14 cellular contexts compared by ENCODE assay signal in genomic region chr12:70535896-70536374, GRCh38.
DNase-seq lines count a peak whose midpoint lies in the region; ATAC-seq, FAIRE-seq and TF ChIP-seq lines count a peak whose summit lies in the region.
"Had no signal": no experiment of that assay in that cellular context is flagged by ENCODE, and none has a peak within 500 bp of the region (broad histone marks: within the 10 kb centered on the region; RNA-seq: fewer than 3 reads in every experiment).

No MANE protein-coding gene starts in this region.

- H3K4me1 Mint-ChIP-seq in CD4-positive, alpha-beta memory T cell, result no peaks in the 10 kb centered on the region

- H3K36me3 ChIP-seq in body of pancreas (replicated peaks in 1 of 2; ENCODE audit: insufficient read depth in 1 of 2, low read depth in 2 of 2) (no peaks in the 10 kb centered on the region), psoas muscle (ENCODE audit: insufficient read depth in 1 of 2, low read depth in 1 of 2) (no peaks in the 10 kb centered on the region)
- H3K36me3 ChIP-seq in CD4-positive, alpha-beta memory T cell (ENCODE audit: insufficient read depth, low read length), result no peaks in the 10 kb centered on the region
- H3K36me3 ChIP-seq: left lung, vagina had no signal

- H3K27ac Mint-ChIP-seq in CD4-positive, alpha-beta memory T cell, result no peak overlapping the region
- H3K27ac Mint-ChIP-seq: activated CD4-positive, alpha-beta memory T cell treated with anti-CD3 and anti-CD28 coated beads for 36 hours had no signal

- no peaks in the 10 kb centered on the region for H3K9me3 ChIP-seq in body of pancreas
- no peaks in the 10 kb centered on the region for H3K9me3 ChIP-seq in psoas muscle
- no peaks in the 10 kb centered on the region for H3K9me3 ChIP-seq in CD4-positive, alpha-beta memory T cell (ENCODE audit: control insufficient read depth in 1 of 2, low read length in 2 of 2)
- H3K9me3 ChIP-seq: left lung, vagina had no signal

- ATAC-seq in body of pancreas, result peak; percentile 60
- peak in 3 of 4 donors; percentile 34 to 48 (median 47) for ATAC-seq in psoas muscle
- ATAC-seq: left lung had no signal

- H3K27me3 ChIP-seq in body of pancreas, result no peaks in the 10 kb centered on the region
- no peaks in the 10 kb centered on the region for H3K27me3 ChIP-seq in psoas muscle (ENCODE audit: insufficient read depth in 3 of 3, low read length in 2 of 3)
- H3K27me3 ChIP-seq in CD4-positive, alpha-beta memory T cell (ENCODE audit: insufficient read depth, low read length), result no peaks in the 10 kb centered on the region
- H3K27me3 ChIP-seq: left lung, vagina had no signal

- no peak for TF ChIP-seq POLR2A in body of pancreas (IDR thresholded peaks at IDR 0.05)

- no peak overlapping the region for H3K4me3 ChIP-seq in body of pancreas
- no peak overlapping the region for H3K4me3 ChIP-seq in psoas muscle
- no peak overlapping the region for H3K4me3 ChIP-seq in CD4-positive, alpha-beta memory T cell (ENCODE audit: low read length in 2 of 2)
- H3K4me3 ChIP-seq: left lung, vagina had no signal

- no peak for TF ChIP-seq CTCF in body of pancreas (IDR thresholded peaks at IDR 0.05)
- TF ChIP-seq CTCF in psoas muscle (IDR thresholded peaks at IDR 0.05), result no peak

- peaks cover 1 to 2% of the 10 kb centered on the region in 2 donors for H3K27me3 Mint-ChIP-seq in CD4-positive, alpha-beta memory T cell
- H3K27me3 Mint-ChIP-seq: activated CD4-positive, alpha-beta memory T cell treated with anti-CD3 and anti-CD28 coated beads for 36 hours had no signal

- CTCF ChIA-PET in CD4-positive, alpha-beta memory T cell (lab: Charles Lee; ENCODE audit: partially characterized antibody), result no interaction called here

- POLR2A ChIA-PET in CD4-positive, alpha-beta memory T cell (lab: Charles Lee; ENCODE audit: partially characterized antibody), result no interaction called here

- intact Hi-C loops in body of pancreas (cut with DNase I), result no loop called here
- intact Hi-C loops in psoas muscle (cut with DNase I), result no loop called here
- intact Hi-C loops in CD4-positive, alpha-beta memory T cell (cut with micrococcal nuclease), result no loop called here

- no peak for FAIRE-seq in RCC 7860 (lab: Jason Lieb, UNC)
- FAIRE-seq in GM19239 (lab: Jason Lieb, UNC), result no peak
- FAIRE-seq: colon had no signal

- H3K4me1 ChIP-seq in body of pancreas, result no peaks in the 10 kb centered on the region
- H3K4me1 ChIP-seq in psoas muscle, result no peaks in the 10 kb centered on the region
- no peaks in the 10 kb centered on the region for H3K4me1 ChIP-seq in CD4-positive, alpha-beta memory T cell (ENCODE audit: insufficient read depth, low read length)
- H3K4me1 ChIP-seq: left lung, vagina had no signal

- peak; percentile 22 for DNase-seq in DMS153 (lab: John Stamatoyannopoulos, UW)
- peak in 2 of 4 donors; percentile 5 to 11 for DNase-seq in body of pancreas
- DNase-seq in hypothalamus (lab: John Stamatoyannopoulos, UW), result peak in 42 of 51 donors; percentile 3 to 94 (median 46)
- DNase-seq in psoas muscle, result no peak
- no peak for DNase-seq in RCC 7860 (ENCODE audit: low spot score)
- no peak for DNase-seq in cerebellar nuclear complex (lab: John Stamatoyannopoulos, UW)
- DNase-seq in CD4-positive, alpha-beta memory T cell, result no peak
- DNase-seq in GM19239 (ENCODE audit: insufficient read length, low spot score), result no peak
- DNase-seq: activated CD4-positive, alpha-beta memory T cell treated with anti-CD3 and anti-CD28 coated beads for 36 hours; activated naive CD4-positive, alpha-beta T cell treated with Interleukin-2 at 50 U/mL for 16 hours; left lung; NCI-H187 treated with DMSO at 0.1 percent for 48 hours had no signal

- H3K9me3 Mint-ChIP-seq in CD4-positive, alpha-beta memory T cell, result peaks cover 0 to 3% (median 0%) of the 10 kb centered on the region in 8 donors
- H3K9me3 Mint-ChIP-seq: activated CD4-positive, alpha-beta memory T cell treated with anti-CD3 and anti-CD28 coated beads for 36 hours had no signal

- 47 to 62% methylated on average over 6 of the region's 6 CpGs for WGBS in body of pancreas, 2 donors
- WGBS in psoas muscle, 3 donors, result 46 to 50% (median 49%) methylated on average over 6 of the region's 6 CpGs

- H3K36me3 Mint-ChIP-seq in CD4-positive, alpha-beta memory T cell, result no peaks in the 10 kb centered on the region
- H3K36me3 Mint-ChIP-seq: activated CD4-positive, alpha-beta memory T cell treated with anti-CD3 and anti-CD28 coated beads for 36 hours had no signal

- no peak overlapping the region for H3K4me3 Mint-ChIP-seq in CD4-positive, alpha-beta memory T cell
- H3K4me3 Mint-ChIP-seq: activated CD4-positive, alpha-beta memory T cell treated with anti-CD3 and anti-CD28 coated beads for 36 hours had no signal

- H3K27ac ChIP-seq in body of pancreas, result no peak overlapping the region
- peak overlapping the region; percentile 19 for H3K27ac ChIP-seq in psoas muscle
- H3K27ac ChIP-seq in CD4-positive, alpha-beta memory T cell (ENCODE audit: low read depth, low read length), result no peak overlapping the region

Comparison
In these comparisons a context has a peak if more than half of its experiments do, and no peak if none do; other contexts are left out.
1. DNase-seq: peak in DMS153 (single experiment) and hypothalamus (42 of 51); none in psoas muscle (0 of 2), RCC 7860 (single experiment), cerebellar nuclear complex (0 of 2), CD4-positive, alpha-beta memory T cell (0 of 5) and GM19239 (single experiment).